In the genomic region with DNA sequence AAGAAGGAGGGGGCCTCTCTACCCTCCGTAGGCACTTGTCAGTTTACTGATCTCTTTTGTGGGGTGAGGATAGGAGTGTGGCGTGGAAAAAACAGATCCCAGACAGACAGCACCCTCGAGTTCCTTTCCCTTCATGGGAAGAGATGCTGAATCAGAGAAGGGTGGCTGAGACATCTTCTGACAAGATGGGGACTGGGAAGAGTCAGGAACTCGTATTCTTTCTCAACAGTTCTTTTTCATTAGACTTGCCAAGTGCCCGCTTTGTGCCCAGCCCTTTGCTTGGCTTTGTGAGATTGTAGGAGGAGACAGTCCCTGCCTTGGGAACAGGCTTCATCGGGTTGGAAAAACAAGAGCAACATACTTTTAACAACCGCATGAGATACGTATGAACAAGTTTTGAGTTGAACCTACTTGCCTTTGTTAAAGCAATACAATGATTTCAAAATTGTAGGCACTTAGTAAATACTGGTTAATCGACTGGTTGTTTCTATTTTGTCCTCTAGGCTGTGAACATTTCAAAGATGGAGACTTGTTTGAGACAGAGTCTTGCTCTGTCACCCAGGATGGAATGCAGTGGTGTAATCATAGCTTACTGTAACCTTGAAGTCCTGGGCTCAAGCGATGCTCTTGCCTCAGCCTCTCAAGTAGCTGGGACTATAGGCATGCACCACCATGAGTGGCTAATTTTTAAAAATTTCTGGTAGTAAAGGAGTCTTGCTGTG, we compare ENCODE assay signal across 8 cellular contexts. TPM values are rescaled to one million over a fixed set of nuclear protein-coding genes. Genes with fewer than 3 reads are reported as not detected.
A peak's percentile ranks its signal among the peaks of the same experiment; 100 is the strongest.
DNase-seq lines count a peak whose midpoint lies in the region; ATAC-seq and TF ChIP-seq lines count a peak whose summit lies in the region.

No MANE protein-coding gene starts in this region.

- peaks cover 2% of the 10 kb centered on the region; the same call in 1 of the 2 replicates for H3K36me3 ChIP-seq in BJ (ENCODE audit: control insufficient read depth, insufficient read depth, low read length)

- H3K27me3 ChIP-seq in BJ (ENCODE audit: control insufficient read depth, insufficient read depth, low read length): no peaks in the 10 kb centered on the region

- CTCF ChIA-PET in BJ (lab: Yijun Ruan, JAX): interaction anchor here (0.7 to 1.3 kb wide), 5 partner anchors 9 to 246 kb away, joined by 3 to 4 read pairs (median 4); no protein-coding TSS in a partner anchor

- no peak for ATAC-seq in HG02938 (IDR thresholded peaks at IDR 0.05; ENCODE audit: unreplicated experiment)

- POLR2A ChIA-PET in BJ (lab: Charles Lee): no interaction called here

- DNase-seq in BJ (ENCODE audit: low read depth): no peak
- DNase-seq in HFF-Myc (ENCODE audit: extremely low read depth, low read depth): no peak
- peak; percentile 71 to 78 for DNase-seq in foreskin fibroblast
- DNase-seq in retinal pigment epithelial cell (ENCODE audit: low read depth): no peak
- no peak for DNase-seq in NCI-H2107 treated with DMSO at 0.1 percent for 48 hours (lab: John Stamatoyannopoulos, UW; ENCODE audit: unreplicated experiment)
- no peak for DNase-seq in stimulated activated CD4-positive, alpha-beta T cell treated with anti-CD3 and anti-CD28 coated beads, Interleukin-4, amount 100 ng/mL, for 24 hours

- TF ChIP-seq CTCF in BJ (IDR thresholded peaks at IDR 0.05; ENCODE audit: insufficient read depth, low read depth, low read length) (peak; percentile 14; the same call in 1 of the 2 replicates), HFF-Myc (IDR thresholded peaks at IDR 0.05; ENCODE audit: low read depth, low read length, missing control alignments) (no peak), VCaP (conservative IDR thresholded peaks at IDR 0.05) (no peak), foreskin fibroblast (IDR thresholded peaks at IDR 0.05; ENCODE audit: low read depth, low read length) (no peak), retinal pigment epithelial cell (conservative IDR thresholded peaks at IDR 0.05; ENCODE audit: low read depth, low read length) (no peak)

- peak overlapping the region; percentile 81 for H3K4me3 ChIP-seq in BJ (ENCODE audit: low read depth, low read length)
- H3K4me3 ChIP-seq in HFF-Myc (replicated peaks; ENCODE audit: low read depth, low read length): peak overlapping the region; percentile 77
- peak overlapping the region; percentile 88 to 91 for H3K4me3 ChIP-seq in foreskin fibroblast (ENCODE audit: low read depth in 1 of 2, low read length in 2 of 2)
- H3K4me3 ChIP-seq in retinal pigment epithelial cell (ENCODE audit: low read length): peak overlapping the region; percentile 90

- H3K27ac ChIP-seq in VCaP: peak overlapping the region; percentile 93

RNA-seq across cellular contexts. Expression of a gene that starts 1.1 kb away (rescaled TPM):
- polyA plus RNA-seq in BJ (2011; rRNA removed): 68.9 and 86.5 TPM in 2 replicates
- 66.5 and 81.9 TPM in 2 replicates for polyA minus RNA-seq in BJ (2011; rRNA and poly(A)+ RNA removed)

Comparison
In these comparisons a context has a peak if more than half of its experiments do, and no peak if none do; other contexts are left out.
1. DNase-seq: peak in foreskin fibroblast (2 of 2); none in BJ (single experiment), HFF-Myc (single experiment), retinal pigment epithelial cell (single experiment), NCI-H2107 treated with DMSO at 0.1 percent for 48 hours (single experiment) and stimulated activated CD4-positive, alpha-beta T cell treated with anti-CD3 and anti-CD28 coated beads, Interleukin-4, amount 100 ng/mL, for 24 hours (single experiment).
2. Peak in every context shown above with its lines, with median percentiles within 50 percentile points of each other: H3K4me3 ChIP-seq.